22 cellular contexts compared by ENCODE assay signal in genomic region chr3:188962253-188963247, GRCh38.
A peak's percentile ranks its signal among the peaks of the same experiment; 100 is the strongest.
DNase-seq lines count a peak whose midpoint lies in the region; ATAC-seq lines count a peak whose summit lies in the region.
"Had no signal": no experiment of that assay in that cellular context is flagged by ENCODE, and none has a peak within 500 bp of the region (broad histone marks: within the 10 kb centered on the region; RNA-seq: fewer than 3 reads in every experiment).

No MANE protein-coding gene starts in this region.

- no peak overlapping the region for H3K27ac ChIP-seq in mesenchymal stem cell (ENCODE audit: low read length, poor library complexity, severe bottlenecking)
- H3K27ac ChIP-seq: neutrophil, stomach, transverse colon had no signal

- H3K4ac ChIP-seq in mesenchymal stem cell (ENCODE audit: low read depth in 1 of 2, low read length in 2 of 2): no peak overlapping the region

- no peak overlapping the region for H2BK120ac ChIP-seq in mesenchymal stem cell (ENCODE audit: low read depth, low read length)

- no peak overlapping the region for H2AFZ ChIP-seq in mesenchymal stem cell (ENCODE audit: low read depth, low read length)

- peak overlapping the region; percentile 58 for H3K9ac ChIP-seq in mesenchymal stem cell (ENCODE audit: low read length)

- no peak overlapping the region for H2BK12ac ChIP-seq in mesenchymal stem cell (ENCODE audit: low read length in 2 of 2)

- H3K4me3 Mint-ChIP-seq in activated CD4-positive, alpha-beta T cell treated with anti-CD3 and anti-CD28 coated beads, Interleukin-2, amount 10 ng/mL, durations not matched to agents 24 days and 14 days: no peak overlapping the region
- H3K4me3 Mint-ChIP-seq: CD4-positive, CD25-positive, alpha-beta regulatory T cell; WTC11 had no signal

- no peaks in the 10 kb centered on the region for H3K36me3 Mint-ChIP-seq in activated CD4-positive, alpha-beta T cell treated with anti-CD3 and anti-CD28 coated beads, Interleukin-2, amount 10 ng/mL, durations not matched to agents 24 days and 14 days (ENCODE audit: low read depth)
- H3K36me3 Mint-ChIP-seq: activated naive CD4-positive, alpha-beta T cell treated with anti-CD3 and anti-CD28 coated beads, Interleukin-2, amount 50 U/mL, for 72 hours; CD4-positive, CD25-positive, alpha-beta regulatory T cell; WTC11 had no signal

- no peak overlapping the region for H3K4me3 ChIP-seq in mesenchymal stem cell (ENCODE audit: insufficient read depth in 1 of 2, low read depth in 1 of 2, low read length in 2 of 2)
- H3K4me3 ChIP-seq: smooth muscle cell, stomach, transverse colon had no signal

- H3K27me3 ChIP-seq in mesenchymal stem cell (ENCODE audit: control insufficient read depth in 1 of 2, insufficient read depth in 1 of 2, low read length in 2 of 2): no peaks in the 10 kb centered on the region
- H3K27me3 ChIP-seq: neutrophil, stomach, transverse colon had no signal

- no peak for ATAC-seq in esophagus mucosa
- ATAC-seq in GM19035 (IDR thresholded peaks at IDR 0.05; ENCODE audit: unreplicated experiment): no peak
- ATAC-seq: WTC11 had no signal

- H2BK15ac ChIP-seq in mesenchymal stem cell (ENCODE audit: low read depth, poor library complexity, severe bottlenecking): no peak overlapping the region

- no peak overlapping the region for H3K27ac Mint-ChIP-seq in activated CD4-positive, alpha-beta T cell treated with anti-CD3 and anti-CD28 coated beads, Interleukin-2, amount 10 ng/mL, durations not matched to agents 24 days and 14 days
- H3K27ac Mint-ChIP-seq: activated naive CD4-positive, alpha-beta T cell treated with anti-CD3 and anti-CD28 coated beads, Interleukin-2, amount 50 U/mL, for 72 hours; WTC11 had no signal

- H3K4me1 ChIP-seq in mesenchymal stem cell (ENCODE audit: control insufficient read depth, insufficient read depth, low read depth, low read length): no peaks in the 10 kb centered on the region
- H3K4me1 ChIP-seq: stomach, transverse colon had no signal

- H3K36me3 ChIP-seq in mesenchymal stem cell (ENCODE audit: control insufficient read depth in 1 of 2, insufficient read depth in 2 of 2, low read depth in 1 of 2, low read length in 2 of 2): no peaks in the 10 kb centered on the region
- H3K36me3 ChIP-seq: neutrophil, stomach, transverse colon had no signal

- H3K4me1 Mint-ChIP-seq in activated CD4-positive, alpha-beta T cell treated with anti-CD3 and anti-CD28 coated beads, Interleukin-2, amount 10 ng/mL, durations not matched to agents 24 days and 14 days: peaks cover 12% of the 10 kb centered on the region
- H3K4me1 Mint-ChIP-seq: CD4-positive, CD25-positive, alpha-beta regulatory T cell; WTC11 had no signal

- no peak overlapping the region for H4K91ac ChIP-seq in mesenchymal stem cell (ENCODE audit: low read length)

- H3K18ac ChIP-seq in mesenchymal stem cell (ENCODE audit: low read depth in 1 of 2, low read length in 2 of 2): no peak overlapping the region

- H3K9me3 ChIP-seq in mesenchymal stem cell (ENCODE audit: control insufficient read depth, low read length): no peaks in the 10 kb centered on the region
- H3K9me3 ChIP-seq: neutrophil, stomach, transverse colon had no signal

- no peak overlapping the region for H3K4me2 ChIP-seq in mesenchymal stem cell (ENCODE audit: low read length, poor library complexity, severe bottlenecking)
- H3K4me2 ChIP-seq: smooth muscle cell had no signal

- no peaks in the 10 kb centered on the region for H3K79me1 ChIP-seq in mesenchymal stem cell (replicated peaks; ENCODE audit: low read length, poor library complexity, severe bottlenecking)

- peak; percentile 38 for DNase-seq in activated CD4-positive, alpha-beta T cell treated with anti-CD3 and anti-CD28 coated beads for 48 hours
- DNase-seq in activated CD4-positive, alpha-beta T cell treated with anti-CD3 and anti-CD28 coated beads, Interleukin-2, amount 10 ng/mL, durations not matched to agents 24 days and 14 days: no peak
- peak; percentile 19 for DNase-seq in stimulated activated CD4-positive, alpha-beta T cell treated with anti-CD3 and anti-CD28 coated beads, Interleukin-4, amount 100 ng/mL, for 24 hours
- no peak for DNase-seq in stimulated activated CD4-positive, alpha-beta T cell treated with anti-CD3 and anti-CD28 coated beads, Interleukin-4, amount 100 ng/mL, for 4 hours
- DNase-seq in mesenchymal stem cell (no peak), SHP77 treated with DMSO at 0.1 percent for 48 hours (lab: John Stamatoyannopoulos, UW) (no peak)
- DNase-seq: 8988T; CD4-positive, CD25-positive, alpha-beta regulatory T cell; cerebellar nuclear complex; IMR-90; mesendoderm; NCI-H1417; NCI-H82; stomach; T-helper 9 cell; transverse colon had no signal

- H2AK5ac ChIP-seq in mesenchymal stem cell (ENCODE audit: low read length, severe bottlenecking): no peak overlapping the region

- no peaks in the 10 kb centered on the region for H3K9me3 Mint-ChIP-seq in activated CD4-positive, alpha-beta T cell treated with anti-CD3 and anti-CD28 coated beads, Interleukin-2, amount 10 ng/mL, durations not matched to agents 24 days and 14 days
- H3K9me3 Mint-ChIP-seq: activated naive CD4-positive, alpha-beta T cell treated with anti-CD3 and anti-CD28 coated beads, Interleukin-2, amount 50 U/mL, for 72 hours had no signal

- no peak overlapping the region for H4K8ac ChIP-seq in mesenchymal stem cell (ENCODE audit: low read length)

- WGBS in mesenchymal stem cell: 93% methylated on average over 9 of the region's 13 CpGs

- H3K14ac ChIP-seq in mesenchymal stem cell (ENCODE audit: low read length in 2 of 2): no peak overlapping the region

- no peak overlapping the region for H3K23ac ChIP-seq in mesenchymal stem cell (ENCODE audit: low read length in 2 of 2)

- intact Hi-C loops in activated CD4-positive, alpha-beta T cell treated with anti-CD3 and anti-CD28 coated beads, Interleukin-2, amount 10 ng/mL, durations not matched to agents 24 days and 14 days (cut with micrococcal nuclease): loop anchor here (2.0 kb wide), 1 partner anchor 182 kb away; no protein-coding TSS in a partner anchor

- peaks cover 40% of the 10 kb centered on the region for H3K27me3 Mint-ChIP-seq in activated CD4-positive, alpha-beta T cell treated with anti-CD3 and anti-CD28 coated beads, Interleukin-2, amount 10 ng/mL, durations not matched to agents 24 days and 14 days

- no peak overlapping the region for H2BK5ac ChIP-seq in mesenchymal stem cell (ENCODE audit: low read depth, low read length, poor library complexity, severe bottlenecking)

Comparison
In these comparisons a context has a peak if more than half of its experiments do, and no peak if none do; other contexts are left out.
1. DNase-seq: peak in activated CD4-positive, alpha-beta T cell treated with anti-CD3 and anti-CD28 coated beads for 48 hours (single experiment) and stimulated activated CD4-positive, alpha-beta T cell treated with anti-CD3 and anti-CD28 coated beads, Interleukin-4, amount 100 ng/mL, for 24 hours (single experiment); none in activated CD4-positive, alpha-beta T cell treated with anti-CD3 and anti-CD28 coated beads, Interleukin-2, amount 10 ng/mL, durations not matched to agents 24 days and 14 days (single experiment), stimulated activated CD4-positive, alpha-beta T cell treated with anti-CD3 and anti-CD28 coated beads, Interleukin-4, amount 100 ng/mL, for 4 hours (0 of 2), mesenchymal stem cell (single experiment) and SHP77 treated with DMSO at 0.1 percent for 48 hours (single experiment).